Comparison of ENCODE assay signal across 21 cellular contexts in the genomic region with DNA sequence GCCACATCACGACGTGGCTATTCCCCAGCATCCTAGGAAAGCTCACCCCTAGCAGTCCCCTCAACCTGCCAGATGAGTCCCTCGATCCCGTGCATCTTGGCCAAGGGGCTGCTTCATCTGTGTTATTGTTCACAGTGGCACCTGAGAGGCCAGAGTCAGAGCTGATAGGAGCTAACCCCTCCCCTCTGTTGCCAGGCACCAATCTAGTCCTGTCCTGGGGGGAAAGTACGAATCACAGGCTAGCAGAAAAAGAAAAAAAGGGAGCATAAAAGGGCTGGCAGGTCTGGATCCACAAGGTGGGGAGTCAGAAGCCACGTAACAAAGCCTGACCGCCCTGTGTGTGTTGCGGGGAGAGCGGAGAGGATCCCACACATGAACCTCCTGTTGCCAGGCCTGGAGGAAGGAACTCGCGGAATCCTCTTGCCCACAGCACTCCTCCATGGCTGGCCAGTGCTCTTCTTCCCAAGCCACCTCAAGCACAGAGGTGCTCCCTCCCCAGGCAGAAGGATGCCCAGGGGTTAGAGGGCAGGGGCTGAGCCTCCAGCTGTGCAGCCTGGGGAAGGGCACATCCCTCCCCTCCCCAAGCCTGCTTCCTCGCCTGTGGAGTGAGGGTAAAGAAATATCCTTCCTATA.
A peak's percentile ranks its signal among the peaks of the same experiment; 100 is the strongest.
DNase-seq lines count a peak whose midpoint lies in the region; ATAC-seq and TF ChIP-seq lines count a peak whose summit lies in the region.
"Had no signal": no experiment of that assay in that cellular context is flagged by ENCODE, and none has a peak within 500 bp of the region (broad histone marks: within the 10 kb centered on the region; RNA-seq: fewer than 3 reads in every experiment).

No MANE protein-coding gene starts in this region.

- H3K36me3 Mint-ChIP-seq in activated T-cell treated with anti-CD3 and anti-CD28 coated beads, Interleukin-2, amount 50 U/mL, for 24 hours (ENCODE audit: low read depth), result peaks cover 3% of the 10 kb centered on the region
- H3K36me3 Mint-ChIP-seq in stimulated activated effector memory CD8-positive, alpha-beta T cell treated with anti-CD3 and anti-CD28 coated beads, Interleukin-12 subunit alpha, Interleukin-12 subunit beta, amount 100 ng/mL, for 72 hours, result peaks cover 13% of the 10 kb centered on the region
- H3K36me3 Mint-ChIP-seq: mesothelial cell of epicardium had no signal

- no peak for ATAC-seq in stimulated activated effector memory CD8-positive, alpha-beta T cell treated with anti-CD3 and anti-CD28 coated beads, Interleukin-12 subunit alpha, Interleukin-12 subunit beta, amount 100 ng/mL, for 72 hours
- ATAC-seq: gastroesophageal sphincter; left lung; naive thymus-derived CD4-positive, alpha-beta T cell had no signal

- CTCF ChIA-PET in RWPE1 (lab: Yijun Ruan, JAX), result interaction anchor here (1.0 kb wide), 1 partner anchor 72 kb away, joined by 3 read pairs; no protein-coding TSS in a partner anchor

- no peaks in the 10 kb centered on the region for H3K27me3 Mint-ChIP-seq in activated T-cell treated with anti-CD3 and anti-CD28 coated beads, Interleukin-2, amount 50 U/mL, for 24 hours
- H3K27me3 Mint-ChIP-seq: naive thymus-derived CD4-positive, alpha-beta T cell had no signal

- DNase-seq in activated T-cell treated with anti-CD3 and anti-CD28 coated beads, Interleukin-2, amount 50 U/mL, for 24 hours, result no peak
- DNase-seq in activated T-cell treated with anti-CD3 and anti-CD28 coated beads for 4 hours (no peak), RWPE1 (ENCODE audit: low spot score) (no peak), epithelial cell of esophagus (ENCODE audit: low read depth) (peak; percentile 17), putamen (ENCODE audit: low spot score) (no peak), AG20443 (ENCODE audit: low spot score) (no peak), NOMO-1 (lab: John Stamatoyannopoulos, UW; ENCODE audit: unreplicated experiment in 2 of 2) (no peak)
- no peak for DNase-seq in stimulated activated effector memory CD8-positive, alpha-beta T cell treated with anti-CD3 and anti-CD28 coated beads, Interleukin-12 subunit alpha, Interleukin-12 subunit beta, amount 100 ng/mL, for 72 hours (ENCODE audit: low spot score in 2 of 2)
- DNase-seq: activated effector memory CD4-positive, alpha-beta T cell treated with anti-CD3 and anti-CD28 coated beads, Interleukin-2, amount 50 U/mL, for 16 hours; amniotic stem cell; left lung; MG63; naive thymus-derived CD4-positive, alpha-beta T cell; NCI-H2029 treated with DMSO at 0.1 percent for 48 hours; sigmoid colon; upper lobe of right lung had no signal

- H3K4me3 ChIP-seq in epithelial cell of esophagus (ENCODE audit: low read length), result no peak overlapping the region
- H3K4me3 ChIP-seq: coronary artery, gastroesophageal sphincter, GM12878, left lung, MG63, sigmoid colon, upper lobe of right lung had no signal

- H3K4me1 Mint-ChIP-seq in activated T-cell treated with anti-CD3 and anti-CD28 coated beads, Interleukin-2, amount 50 U/mL, for 24 hours (ENCODE audit: low read depth), result peaks cover 33% of the 10 kb centered on the region
- peaks cover 54% of the 10 kb centered on the region for H3K4me1 Mint-ChIP-seq in stimulated activated effector memory CD8-positive, alpha-beta T cell treated with anti-CD3 and anti-CD28 coated beads, Interleukin-12 subunit alpha, Interleukin-12 subunit beta, amount 100 ng/mL, for 72 hours

- POLR2A ChIA-PET in RWPE1 (lab: Yijun Ruan, JAX; ENCODE audit: low non-redundant PET), result no interaction called here

- peak overlapping the region; percentile 31 for H3K27ac ChIP-seq in RWPE1
- H3K27ac ChIP-seq: coronary artery, left lung, sigmoid colon, upper lobe of right lung, VCaP had no signal

- H3K9me3 Mint-ChIP-seq in activated T-cell treated with anti-CD3 and anti-CD28 coated beads, Interleukin-2, amount 50 U/mL, for 24 hours, result no peaks in the 10 kb centered on the region
- no peaks in the 10 kb centered on the region for H3K9me3 Mint-ChIP-seq in stimulated activated effector memory CD8-positive, alpha-beta T cell treated with anti-CD3 and anti-CD28 coated beads, Interleukin-12 subunit alpha, Interleukin-12 subunit beta, amount 100 ng/mL, for 72 hours
- H3K9me3 Mint-ChIP-seq: mesothelial cell of epicardium; naive thymus-derived CD4-positive, alpha-beta T cell had no signal

- TF ChIP-seq CTCF in RWPE1 (conservative IDR thresholded peaks at IDR 0.05; ENCODE audit: low read depth) (no peak), epithelial cell of esophagus (IDR thresholded peaks at IDR 0.05; ENCODE audit: insufficient read depth, low read depth, low read length, missing control alignments) (no peak)

- peak overlapping the region; percentile 62 for H3K27ac Mint-ChIP-seq in activated T-cell treated with anti-CD3 and anti-CD28 coated beads, Interleukin-2, amount 50 U/mL, for 24 hours
- peak overlapping the region; percentile 18 for H3K27ac Mint-ChIP-seq in stimulated activated effector memory CD8-positive, alpha-beta T cell treated with anti-CD3 and anti-CD28 coated beads, Interleukin-12 subunit alpha, Interleukin-12 subunit beta, amount 100 ng/mL, for 72 hours
- H3K27ac Mint-ChIP-seq: mesothelial cell of epicardium had no signal

- no peak overlapping the region for H3K4me3 Mint-ChIP-seq in activated T-cell treated with anti-CD3 and anti-CD28 coated beads, Interleukin-2, amount 50 U/mL, for 24 hours
- no peak overlapping the region for H3K4me3 Mint-ChIP-seq in stimulated activated effector memory CD8-positive, alpha-beta T cell treated with anti-CD3 and anti-CD28 coated beads, Interleukin-12 subunit alpha, Interleukin-12 subunit beta, amount 100 ng/mL, for 72 hours
- H3K4me3 Mint-ChIP-seq: mesothelial cell of epicardium had no signal
